Comparison of ENCODE assay signal across 8 cellular contexts in the genomic region with DNA sequence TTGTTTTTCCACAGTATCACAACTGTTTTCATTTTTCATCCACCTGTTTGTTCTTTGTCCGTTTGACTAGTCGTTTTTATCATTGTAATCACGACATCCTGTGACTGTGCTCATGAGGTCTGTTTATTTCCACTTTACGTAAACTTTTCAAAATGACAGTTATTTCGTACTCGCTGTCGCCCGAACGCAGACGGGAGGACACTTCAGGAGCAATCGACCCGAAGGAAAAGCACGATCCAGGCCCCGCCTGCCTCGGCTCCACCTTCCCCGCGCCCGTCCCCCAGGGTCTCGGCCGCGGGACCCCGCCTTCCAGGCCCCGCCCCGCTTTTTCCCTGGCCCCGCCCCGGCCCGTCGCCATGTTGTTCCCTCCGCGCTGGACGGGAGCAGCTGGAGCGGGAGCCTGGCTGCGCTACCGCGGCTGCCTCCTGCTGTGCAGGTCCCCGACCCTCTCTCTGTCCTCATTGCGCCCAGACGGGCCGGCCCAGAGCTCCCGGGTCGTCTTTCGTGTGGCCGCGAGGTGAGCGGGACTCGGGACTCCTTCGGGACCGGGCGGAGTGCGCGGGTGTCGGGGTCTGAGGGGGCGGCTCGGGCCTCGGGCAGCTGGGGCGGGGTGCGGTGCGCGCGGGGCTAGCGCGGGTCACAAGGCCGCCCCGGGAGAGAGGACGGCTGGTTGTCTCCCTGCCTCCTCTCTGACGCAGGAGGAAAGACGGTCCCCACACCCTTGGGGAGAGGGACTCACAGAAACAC.
DNase-seq lines count a peak whose midpoint lies in the region; ATAC-seq and TF ChIP-seq lines count a peak whose summit lies in the region.

RAB9A (plus strand) TSS at position 357 of the 747 bp plus-strand sequence. CDS start 19,619 bp downstream, outside the sequence.

- TF ChIP-seq CTCF in KMS-11 (conservative IDR thresholded peaks at IDR 0.05; ENCODE audit: low read depth, low read length) (no peak), RWPE1 (conservative IDR thresholded peaks at IDR 0.05; ENCODE audit: low read depth) (no peak), fibroblast of pulmonary artery (IDR thresholded peaks at IDR 0.05; ENCODE audit: low read length, missing control alignments) (no peak), nephron progenitor cell (IDR thresholded peaks at IDR 0.05) (no peak)

- peaks cover 55% of the 10 kb centered on the region for H3K4me1 ChIP-seq in KMS-11 (ENCODE audit: low read depth, poor library complexity, severe bottlenecking)

- H4K20me1 ChIP-seq in KMS-11 (ENCODE audit: insufficient read depth) = no peaks in the 10 kb centered on the region

- no peaks in the 10 kb centered on the region for H3K27me3 ChIP-seq in KMS-11 (ENCODE audit: insufficient read depth, low read depth)

- peaks cover 31% of the 10 kb centered on the region for H3K9me3 Mint-ChIP-seq in nephron progenitor cell
- H3K9me3 Mint-ChIP-seq in stimulated activated naive CD8-positive, alpha-beta T cell treated with anti-CD3 and anti-CD28 coated beads, Interleukin-15, amount 100 ng/mL, for 72 hours = no peaks in the 10 kb centered on the region

- ATAC-seq in GM21619 (IDR thresholded peaks at IDR 0.05; ENCODE audit: unreplicated experiment) = peak; percentile 54
- peak; percentile 83 for ATAC-seq in stimulated activated naive CD8-positive, alpha-beta T cell treated with anti-CD3 and anti-CD28 coated beads, Interleukin-15, amount 100 ng/mL, for 72 hours

- H3K9ac ChIP-seq in KMS-11 = peak within 1 kb of the TSS; percentile 80

- POLR2A ChIA-PET in RWPE1 (lab: Yijun Ruan, JAX; ENCODE audit: low non-redundant PET) = interaction anchor here (0.6 to 0.7 kb wide), 2 partner anchors 45 to 211 kb away, joined by 3 read pairs; no protein-coding TSS in a partner anchor

- H3K27ac Mint-ChIP-seq in nephron progenitor cell = peak within 1 kb of the TSS; percentile 97
- H3K27ac Mint-ChIP-seq in stimulated activated naive CD8-positive, alpha-beta T cell treated with anti-CD3 and anti-CD28 coated beads, Interleukin-15, amount 100 ng/mL, for 72 hours = peak within 1 kb of the TSS; percentile 100

- peak; percentile 18 for DNase-seq in DMS153 treated with DMSO at 0.1 percent for 48 hours (lab: John Stamatoyannopoulos, UW; ENCODE audit: unreplicated experiment)
- DNase-seq in RWPE1 (ENCODE audit: low spot score) = peak; percentile 68
- DNase-seq in activated T-helper 9 cell treated with anti-CD3 and anti-CD28 coated beads, Interleukin-2, amount 50 U/mL, for 16 hours (ENCODE audit: low read depth) = peak; percentile 75
- DNase-seq in fibroblast of pulmonary artery (ENCODE audit: low read depth) = peak; percentile 64
- peak; percentile 92 for DNase-seq in nephron progenitor cell
- peak; percentile 75 to 81 for DNase-seq in stimulated activated naive CD8-positive, alpha-beta T cell treated with anti-CD3 and anti-CD28 coated beads, Interleukin-15, amount 100 ng/mL, for 72 hours

- no peaks in the 10 kb centered on the region for H3K27me3 Mint-ChIP-seq in nephron progenitor cell (ENCODE audit: low read depth, poor library complexity)
- no peaks in the 10 kb centered on the region for H3K27me3 Mint-ChIP-seq in stimulated activated naive CD8-positive, alpha-beta T cell treated with anti-CD3 and anti-CD28 coated beads, Interleukin-15, amount 100 ng/mL, for 72 hours

- H3K36me3 Mint-ChIP-seq in nephron progenitor cell (ENCODE audit: low read depth) = peaks cover 5% of the 10 kb centered on the region

- peak within 1 kb of the TSS; percentile 27 for H3K4me3 ChIP-seq in KMS-11 (IDR thresholded peaks at IDR 0.05; ENCODE audit: insufficient read depth, low read depth, low read length)
- peak within 1 kb of the TSS; percentile 71 for H3K4me3 ChIP-seq in fibroblast of pulmonary artery (replicated peaks; ENCODE audit: low read depth, low read length)

- peak within 1 kb of the TSS; percentile 90 for H3K4me2 ChIP-seq in KMS-11

- H3K79me2 ChIP-seq in KMS-11 (ENCODE audit: insufficient read depth, low read depth) = peaks cover 47% of the 10 kb centered on the region

- H3K27ac ChIP-seq in KMS-11 = peak within 1 kb of the TSS; percentile 58
- peak within 1 kb of the TSS; percentile 84 for H3K27ac ChIP-seq in RWPE1

- CTCF ChIA-PET in RWPE1 (lab: Yijun Ruan, JAX) = interaction anchor here (0.6 to 0.7 kb wide), 2 partner anchors 10 to 32 kb away, joined by 3 read pairs; no protein-coding TSS in a partner anchor

- H2AFZ ChIP-seq in KMS-11 (ENCODE audit: low read depth) = peak within 1 kb of the TSS; percentile 57

- peak within 1 kb of the TSS; percentile 95 for H3K4me3 Mint-ChIP-seq in nephron progenitor cell
- peak within 1 kb of the TSS; percentile 90 to 93 for H3K4me3 Mint-ChIP-seq in stimulated activated naive CD8-positive, alpha-beta T cell treated with anti-CD3 and anti-CD28 coated beads, Interleukin-15, amount 100 ng/mL, for 72 hours

- no peaks in the 10 kb centered on the region for H3K36me3 ChIP-seq in KMS-11 (ENCODE audit: insufficient read depth)

- peaks cover 37% of the 10 kb centered on the region for H3K4me1 Mint-ChIP-seq in nephron progenitor cell
- peaks cover 71% of the 10 kb centered on the region for H3K4me1 Mint-ChIP-seq in stimulated activated naive CD8-positive, alpha-beta T cell treated with anti-CD3 and anti-CD28 coated beads, Interleukin-15, amount 100 ng/mL, for 72 hours

Comparison
In these comparisons a context has a peak if more than half of its experiments do, and no peak if none do; other contexts are left out.
1. Peak in every context shown above with its lines: DNase-seq, ATAC-seq, H3K4me3 ChIP-seq and H3K27ac ChIP-seq.
2. DNase-seq: peak in every context shown above with its lines; median percentile 92 in nephron progenitor cell; 78 in stimulated activated naive CD8-positive, alpha-beta T cell treated with anti-CD3 and anti-CD28 coated beads, Interleukin-15, amount 100 ng/mL, for 72 hours; 75 in activated T-helper 9 cell treated with anti-CD3 and anti-CD28 coated beads, Interleukin-2, amount 50 U/mL, for 16 hours; 68 in RWPE1; 64 in fibroblast of pulmonary artery; 18 in DMS153 treated with DMSO at 0.1 percent for 48 hours.